Comparison of ENCODE assay signal across 1 cellular context in the genomic region with DNA sequence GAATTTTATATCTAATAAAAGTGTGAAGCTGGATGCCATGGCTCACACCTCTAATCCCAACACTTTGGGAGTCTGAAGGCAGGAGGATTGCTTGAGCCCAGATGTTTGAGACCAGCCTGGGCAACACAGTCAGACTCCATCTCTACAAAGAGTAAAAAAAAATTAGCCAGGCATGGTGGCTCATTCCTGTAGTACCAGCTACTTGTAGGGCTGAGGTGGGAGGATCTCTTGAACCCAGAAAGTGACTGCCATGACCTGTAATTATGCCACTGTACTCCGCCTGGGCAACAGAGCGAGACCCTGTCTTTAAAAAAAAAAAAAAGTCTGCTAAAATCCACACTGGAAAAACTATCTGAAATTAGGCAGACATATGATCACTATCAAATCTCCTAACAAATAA.
TF ChIP-seq lines count a peak whose summit lies in the region.

No MANE protein-coding gene starts in this region.

TF ChIP-seq in HepG2, 621 proteins besides CTCF, POLR2A, EP300 and RAD21:
- 0 out of 2 replicates have a peak, but pooled peaks have one; percentile 26 for TF ChIP-seq ZNF121 (CRISPR knock-in tag; IDR thresholded peaks at IDR 0.05)
- TF ChIP-seq CCAR2 (optimal IDR thresholded peaks at IDR 0.05; ENCODE audit: low read depth, low read length), result no peak
